ENCODE assay signal across 22 cellular contexts in genomic region chr1:15273274-15273673, GRCh38. TPM values are rescaled to one million over a fixed set of nuclear protein-coding genes. Genes with fewer than 3 reads are reported as not detected.
"Had no signal": no experiment of that assay in that cellular context is flagged by ENCODE, and none has a peak within 500 bp of the region (broad histone marks: within the 10 kb centered on the region; RNA-seq: fewer than 3 reads in every experiment).

No MANE protein-coding gene starts in this region.

- H3K9me3 Mint-ChIP-seq: natural killer cell; neural progenitor cell; stimulated activated naive B cell treated with anti-CD40 and anti-IgM and Interleukin-4, amounts not matched to agents 10 μg/mL and 1 μg/mL and 100 μg/mL, for 72 hours had no signal

- H3K27ac Mint-ChIP-seq: mesothelial cell of epicardium; natural killer cell; nephron progenitor cell; neural progenitor cell; progenitor cell of endocrine pancreas; stimulated activated naive B cell treated with anti-CD40 and anti-IgM and Interleukin-4, amounts not matched to agents 10 μg/mL and 1 μg/mL and 100 μg/mL, for 72 hours had no signal

- H3K4me1 Mint-ChIP-seq: naive B cell; stimulated activated naive B cell treated with anti-CD40 and anti-IgM and Interleukin-4, amounts not matched to agents 10 μg/mL and 1 μg/mL and 100 μg/mL, for 72 hours had no signal

- H3K4me1 ChIP-seq: neural progenitor cell, right lobe of liver had no signal

- H3K4me3 ChIP-seq: hepatocyte, left lung, lung, neural progenitor cell, ovary, right atrium auricular region, right lobe of liver, stomach, testis, thyroid gland, transverse colon, upper lobe of right lung had no signal

- H3K27ac ChIP-seq: hepatocyte, left lung, neural progenitor cell, neutrophil, ovary, right atrium auricular region, right lobe of liver, stomach, testis, thyroid gland, upper lobe of right lung had no signal

- H3K4me3 Mint-ChIP-seq: mesothelial cell of epicardium; naive B cell; natural killer cell; nephron progenitor cell; neural progenitor cell; stimulated activated naive B cell treated with anti-CD40 and anti-IgM and Interleukin-4, amounts not matched to agents 10 μg/mL and 1 μg/mL and 100 μg/mL, for 72 hours had no signal

- H3K9me3 ChIP-seq: left lung, neutrophil, ovary, right atrium auricular region, right lobe of liver, stomach, testis, thyroid gland, transverse colon, upper lobe of right lung had no signal

- H3K36me3 ChIP-seq: left lung, neural progenitor cell, neutrophil, ovary, right atrium auricular region, right lobe of liver, stomach, thyroid gland, transverse colon, upper lobe of right lung had no signal

- H3K27me3 ChIP-seq: hepatocyte, left lung, ovary, right atrium auricular region, right lobe of liver, testis, thyroid gland, transverse colon had no signal

- H3K36me3 Mint-ChIP-seq: mesothelial cell of epicardium; natural killer cell; neural progenitor cell; stimulated activated naive B cell treated with anti-CD40 and anti-IgM and Interleukin-4, amounts not matched to agents 10 μg/mL and 1 μg/mL and 100 μg/mL, for 72 hours had no signal

- DNase-seq: left cardiac atrium; left lung; naive B cell; natural killer cell; stimulated activated CD4-positive, alpha-beta T cell treated with anti-CD3 and anti-CD28 coated beads, Interleukin-12 subunit alpha, Interleukin-12 subunit beta, amount 100 ng/mL, for 4 hours; stimulated activated CD4-positive, alpha-beta T cell treated with anti-CD3 and anti-CD28 coated beads, Interleukin-4, amount 100 ng/mL, for 1 hour; stimulated activated naive B cell treated with anti-CD40 and anti-IgM and Interleukin-4, amounts not matched to agents 10 μg/mL and 1 μg/mL and 100 μg/mL, for 72 hours; upper lobe of right lung had no signal

RNA-seq across cellular contexts. Expression of gene FHAD1, which starts 26.3 kb away (rescaled TPM):
- total RNA-seq: right atrium auricular region had no signal
